Comparison of ENCODE assay signal across 9 cellular contexts in the genomic region with DNA sequence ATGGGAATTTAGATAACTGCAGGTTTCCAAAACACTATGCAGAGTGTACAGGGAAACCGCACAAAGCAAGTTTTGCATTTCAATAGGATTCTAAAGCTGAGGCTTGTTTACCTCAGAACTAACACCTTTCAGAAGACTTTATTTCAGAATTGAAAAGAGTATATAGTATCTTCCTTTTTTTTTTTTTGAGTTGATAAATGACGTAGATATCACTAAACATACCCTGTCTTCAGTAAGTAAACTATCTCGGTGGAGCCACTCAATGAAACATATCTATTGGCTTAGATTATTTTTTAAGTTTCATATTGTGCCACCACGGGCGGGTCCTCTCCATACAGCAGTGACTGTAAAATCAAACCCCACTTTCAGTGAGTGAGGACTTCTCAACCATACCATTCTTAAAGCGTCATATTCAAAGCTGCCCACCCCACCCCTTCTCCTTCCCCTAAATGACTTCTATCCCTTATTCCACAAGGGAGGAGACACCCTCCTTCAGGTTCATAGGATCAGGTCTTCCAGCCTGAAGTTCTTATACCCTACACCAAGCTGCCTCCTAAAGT. TPM values are rescaled to one million over a fixed set of nuclear protein-coding genes. Genes with fewer than 3 reads are reported as not detected.
DNase-seq lines count a peak whose midpoint lies in the region; ATAC-seq and TF ChIP-seq lines count a peak whose summit lies in the region.
"Had no signal": no experiment of that assay in that cellular context is flagged by ENCODE, and none has a peak within 500 bp of the region (broad histone marks: within the 10 kb centered on the region; RNA-seq: fewer than 3 reads in every experiment).

No MANE protein-coding gene starts in this region.

- peak overlapping the region; percentile 96 for H3K4me3 Mint-ChIP-seq in endodermal cell

- no peak for TF ChIP-seq POLR2A in Peyer's patch (IDR thresholded peaks at IDR 0.05)
- TF ChIP-seq POLR2A in ovary (IDR thresholded peaks at IDR 0.05), result no peak

- H3K27me3 Mint-ChIP-seq in endodermal cell (ENCODE audit: insufficient read depth), result no peaks in the 10 kb centered on the region

- peak; percentile 35 for DNase-seq in H7
- DNase-seq in Peyer's patch, result no peak
- no peak for DNase-seq in endodermal cell
- DNase-seq in ovary, result no peak
- DNase-seq in NOMO-1 (lab: John Stamatoyannopoulos, UW; ENCODE audit: unreplicated experiment in 2 of 2), result no peak
- DNase-seq: cerebellar nuclear complex had no signal

- H3K36me3 ChIP-seq in H7 (replicated peaks; ENCODE audit: control insufficient read depth, insufficient read depth, low read length) (no peaks in the 10 kb centered on the region), Peyer's patch (no peaks in the 10 kb centered on the region), endodermal cell (ENCODE audit: control insufficient read depth, insufficient read depth, low read length) (no peaks in the 10 kb centered on the region), ovary (no peaks in the 10 kb centered on the region)

- peaks cover 15% of the 10 kb centered on the region for H3K9me3 Mint-ChIP-seq in endodermal cell

- no peak for ATAC-seq in activated CD4-positive, CD25-positive, alpha-beta regulatory T cell treated with anti-CD3 and anti-CD28 coated beads, Interleukin-2, amount 50 U/mL, for 24 hours

- H3K4me1 ChIP-seq in Peyer's patch (peaks cover 0 to 26% (median 5%) of the 10 kb centered on the region in 4 donors), endodermal cell (ENCODE audit: control insufficient read depth, insufficient read depth, low read length) (peaks cover 4% of the 10 kb centered on the region), ovary (ENCODE audit: insufficient read depth) (no peaks in the 10 kb centered on the region)

- H3K9ac ChIP-seq in endodermal cell (ENCODE audit: extremely low read depth, low read length, poor library complexity, severe bottlenecking), result no peak overlapping the region

- H3K9me3 ChIP-seq in Peyer's patch (no peaks in the 10 kb centered on the region), endodermal cell (ENCODE audit: control insufficient read depth, low read length) (peaks cover 8% of the 10 kb centered on the region), ovary (no peaks in the 10 kb centered on the region)
- H3K9me3 ChIP-seq: HAP-1 had no signal

- TF ChIP-seq CTCF in Peyer's patch (IDR thresholded peaks at IDR 0.05) (no peak), endodermal cell (conservative IDR thresholded peaks at IDR 0.05) (no peak), ovary (IDR thresholded peaks at IDR 0.05) (no peak)

- H3K27ac ChIP-seq in Peyer's patch (peak overlapping the region; percentile 99 to 100 (median 100)), endodermal cell (ENCODE audit: low read depth, low read length) (no peak overlapping the region), skin epidermis (peak overlapping the region in 16 of 21 experiments; percentile 3 to 100 (median 90)), ovary (no peak overlapping the region)

- 66 to 77% methylated on average over 3 to 5 of the region's 6 CpGs for WGBS in endodermal cell (ENCODE audit: insufficient coverage in 1 of 2, insufficient read length in 1 of 2), 2 experiments
- 85 to 87% (median 85%) methylated on average over 6 of the region's 6 CpGs for WGBS in ovary, 3 donors

- H3K36me3 Mint-ChIP-seq in endodermal cell (ENCODE audit: low read depth), result peaks cover 11% of the 10 kb centered on the region

- H3K4me1 Mint-ChIP-seq in endodermal cell, result peaks cover 19% of the 10 kb centered on the region

- no peak for TF ChIP-seq EP300 in ovary (IDR thresholded peaks at IDR 0.05)

- H3K4me3 ChIP-seq in H7 (ENCODE audit: insufficient read depth, low read depth, low read length) (no peak overlapping the region), Peyer's patch (no peak overlapping the region), endodermal cell (ENCODE audit: low read length) (peak overlapping the region; percentile 85), skin epidermis (no peak overlapping the region), ovary (no peak overlapping the region)

- H3K27me3 ChIP-seq in H7 (ENCODE audit: control insufficient read depth, insufficient read depth, low read length) (no peaks in the 10 kb centered on the region), Peyer's patch (no peaks in the 10 kb centered on the region), endodermal cell (ENCODE audit: control insufficient read depth, insufficient read depth, low read length, poor library complexity, severe bottlenecking) (no peaks in the 10 kb centered on the region), ovary (no peaks in the 10 kb centered on the region)

- intact Hi-C loops in ovary (cut with DNase I), result loop anchor here (5.0 to 10.0 kb wide), 7 partner anchors 134 to 1126 kb away; no protein-coding TSS in a partner anchor

- peak overlapping the region; percentile 85 for H3K27ac Mint-ChIP-seq in endodermal cell

RNA-seq across cellular contexts. Expression of a gene that starts 2.0 kb away (rescaled TPM):
- total RNA-seq in H7 (2014; rRNA removed; shearing (Covaris generic)), result 119 and 156 TPM in 2 replicates
- total RNA-seq in Peyer's patch (10 to 100 TPM; 40.7 to 81.7 (median 69.4) TPM), endodermal cell (100 to 1,000 TPM; 235 to 273 TPM), ovary (100 to 1,000 TPM in 5 of 7 donors, 10 to 100 TPM in 2; 73.8 to 160 (median 132) TPM)
- polyA plus RNA-seq in endodermal cell (2013, experiment 1 of 2), result 77.3 TPM
- polyA plus RNA-seq in endodermal cell (2013, experiment 2 of 2), result 83.4 TPM
- polyA plus RNA-seq in ovary, result 10 to 100 TPM; 30.0 to 36.2 TPM

Comparison
In these comparisons a context has a peak if more than half of its experiments do, and no peak if none do; other contexts are left out.
1. H3K27ac ChIP-seq: peak in Peyer's patch (4 of 4) and skin epidermis (16 of 21); none in endodermal cell (single experiment) and ovary (0 of 2).